8 cellular contexts compared by ENCODE assay signal in the genomic region with DNA sequence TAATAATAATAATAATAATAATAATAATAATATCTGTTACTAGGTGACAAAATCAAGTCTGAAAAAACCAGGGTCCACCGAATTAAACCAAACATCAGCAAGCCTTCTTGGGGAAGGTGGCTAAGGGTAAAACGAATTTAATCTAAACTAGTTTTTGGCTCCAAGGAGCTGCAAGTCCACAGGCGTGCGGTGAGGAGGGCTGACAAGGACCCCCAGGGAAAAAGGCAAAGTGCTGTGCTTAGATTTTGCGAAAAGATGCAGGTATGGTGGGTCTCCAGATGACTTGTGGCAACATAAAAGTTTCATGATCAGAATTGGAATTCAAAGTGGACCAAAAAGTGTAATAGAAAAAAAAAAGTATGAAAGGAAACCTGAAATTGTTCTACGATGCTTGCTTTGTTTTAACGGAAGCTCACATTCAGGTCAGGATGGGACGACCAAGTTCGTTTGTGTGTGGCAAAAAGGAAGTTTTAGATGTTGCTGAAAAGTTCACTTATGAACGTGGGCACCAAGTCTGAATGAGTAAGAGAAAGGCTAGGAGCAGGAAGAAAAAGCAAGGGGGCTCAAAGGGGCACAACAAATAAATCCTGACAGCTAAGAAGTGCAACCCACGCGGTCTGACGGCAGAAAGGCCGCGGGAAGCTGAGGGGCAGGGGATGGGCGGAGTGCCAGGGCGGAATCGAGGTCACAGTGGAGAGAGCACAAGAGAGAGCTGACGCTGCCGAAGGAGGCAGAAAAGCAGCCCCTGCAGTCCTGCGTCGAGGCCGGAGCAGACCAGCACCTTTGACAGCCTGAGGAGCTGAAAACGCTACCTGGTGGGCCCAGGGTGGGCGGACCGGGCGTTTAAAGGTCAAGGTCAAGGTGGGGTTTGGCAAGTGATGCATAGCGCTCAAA. TPM values are rescaled to one million over a fixed set of nuclear protein-coding genes. Genes with fewer than 3 reads are reported as not detected.
DNase-seq lines count a peak whose midpoint lies in the region; ATAC-seq and TF ChIP-seq lines count a peak whose summit lies in the region.

No MANE protein-coding gene starts in this region.

- no peaks in the 10 kb centered on the region for H3K9me3 ChIP-seq in lower lobe of right lung

- peak overlapping the region; percentile 92 for H3K4me3 ChIP-seq in lower lobe of right lung

- ATAC-seq in GM18909 (IDR thresholded peaks at IDR 0.05; ENCODE audit: poor library complexity, unreplicated experiment), result peak; percentile 41
- peak; percentile 59 to 71 for ATAC-seq in lower lobe of right lung
- ATAC-seq in HG03432 (IDR thresholded peaks at IDR 0.05; ENCODE audit: unreplicated experiment), result no peak

- peaks cover 78% of the 10 kb centered on the region for H3K36me3 Mint-ChIP-seq in dendritic cell treated with granulocyte-macrophage colony-stimulating factor and Interleukin-4, amounts not matched to agents 40 ng/mL and 50 ng/mL, for 4 days (ENCODE audit: low read depth)

- TF ChIP-seq CTCF in 22Rv1 (IDR thresholded peaks at IDR 0.05), result no peak
- TF ChIP-seq CTCF in lower lobe of right lung (IDR thresholded peaks at IDR 0.05), result no peak

- H3K4me3 Mint-ChIP-seq in dendritic cell treated with granulocyte-macrophage colony-stimulating factor and Interleukin-4, amounts not matched to agents 40 ng/mL and 50 ng/mL, for 4 days, result peak overlapping the region; percentile 91

- peak; percentile 29 for DNase-seq in NCI-H2107 (lab: John Stamatoyannopoulos, UW)
- peak; percentile 63 for DNase-seq in activated CD4-positive, alpha-beta T cell treated with anti-CD3 and anti-CD28 coated beads, Interleukin-2, amount 50 U/mL, for 1 hour
- DNase-seq in lower lobe of right lung, result peak; percentile 87
- DNase-seq in stimulated activated CD4-positive, alpha-beta T cell treated with anti-CD3 and anti-CD28 coated beads, Interleukin-4, amount 100 ng/mL, for 48 hours (ENCODE audit: low read depth in 2 of 2), result peak; percentile 74 to 76

- H3K36me3 ChIP-seq in lower lobe of right lung, result peaks cover 33% of the 10 kb centered on the region

- intact Hi-C loops in dendritic cell treated with granulocyte-macrophage colony-stimulating factor and Interleukin-4, amounts not matched to agents 40 ng/mL and 50 ng/mL, for 4 days (cut with micrococcal nuclease), result loop anchor here (5.0 kb wide), 1 partner anchor 40 kb away; the partner anchor contains the start of gene TWF2
- intact Hi-C loops in lower lobe of right lung (cut with DNase I), result no loop called here

- H3K27ac ChIP-seq in 22Rv1 (peak overlapping the region; percentile 97), lower lobe of right lung (peak overlapping the region; percentile 96)

- no peaks in the 10 kb centered on the region for H3K27me3 Mint-ChIP-seq in dendritic cell treated with granulocyte-macrophage colony-stimulating factor and Interleukin-4, amounts not matched to agents 40 ng/mL and 50 ng/mL, for 4 days

- H3K4me1 ChIP-seq in lower lobe of right lung, result peaks cover 65% of the 10 kb centered on the region

- H3K27ac Mint-ChIP-seq in dendritic cell treated with granulocyte-macrophage colony-stimulating factor and Interleukin-4, amounts not matched to agents 40 ng/mL and 50 ng/mL, for 4 days, result peak overlapping the region; percentile 91

- peaks cover 75% of the 10 kb centered on the region for H3K4me1 Mint-ChIP-seq in dendritic cell treated with granulocyte-macrophage colony-stimulating factor and Interleukin-4, amounts not matched to agents 40 ng/mL and 50 ng/mL, for 4 days (ENCODE audit: low read depth)

- H3K27me3 ChIP-seq in lower lobe of right lung (ENCODE audit: low read depth), result no peaks in the 10 kb centered on the region

- H3K9me3 Mint-ChIP-seq in dendritic cell treated with granulocyte-macrophage colony-stimulating factor and Interleukin-4, amounts not matched to agents 40 ng/mL and 50 ng/mL, for 4 days, result no peaks in the 10 kb centered on the region

RNA-seq across cellular contexts. Expression of gene WDR82, which starts 1.1 kb away (rescaled TPM):
- 60.2 TPM for total RNA-seq in lower lobe of right lung

RNA-seq across cellular contexts. Expression of gene GLYCTK, which starts 10.3 kb away (rescaled TPM):
- 9.5 TPM for total RNA-seq in lower lobe of right lung

RNA-seq across cellular contexts. Expression of gene PPM1M, which starts 31.8 kb away (rescaled TPM):
- total RNA-seq in lower lobe of right lung, result 53.4 TPM

RNA-seq across cellular contexts. Expression of gene TWF2, which starts 38.4 kb away (rescaled TPM):
- 62.2 TPM for total RNA-seq in lower lobe of right lung

RNA-seq across cellular contexts. Expression of gene DNAH1, which starts 38.8 kb away (rescaled TPM):
- total RNA-seq in lower lobe of right lung, result 16.4 TPM

Comparison
In these comparisons a context has a peak if more than half of its experiments do, and no peak if none do; other contexts are left out.
1. DNase-seq: peak in every context shown above with its lines; median percentile 87 in lower lobe of right lung; 75 in stimulated activated CD4-positive, alpha-beta T cell treated with anti-CD3 and anti-CD28 coated beads, Interleukin-4, amount 100 ng/mL, for 48 hours; 63 in activated CD4-positive, alpha-beta T cell treated with anti-CD3 and anti-CD28 coated beads, Interleukin-2, amount 50 U/mL, for 1 hour; 29 in NCI-H2107.